22 cellular contexts compared by ENCODE assay signal in genomic region chr6:93235775-93236174, GRCh38.
"Had no signal": no experiment of that assay in that cellular context is flagged by ENCODE, and none has a peak within 500 bp of the region (broad histone marks: within the 10 kb centered on the region; RNA-seq: fewer than 3 reads in every experiment).

No MANE protein-coding gene starts in this region.

- H3K4me3 ChIP-seq: colonic mucosa, esophagus muscularis mucosa, gastroesophageal sphincter, heart left ventricle, hepatocyte, lung, pancreas, right lobe of liver, thoracic aorta, tibial nerve, upper lobe of left lung had no signal

- H3K79me2 ChIP-seq: hepatocyte had no signal

- H3K27me3 ChIP-seq: colonic mucosa, esophagus muscularis mucosa, foreskin keratinocyte, gastroesophageal sphincter, heart left ventricle, hepatocyte, neutrophil, pancreas, right lobe of liver, tibial nerve, upper lobe of left lung had no signal

- H3K4me1 ChIP-seq: colonic mucosa, foreskin keratinocyte, heart left ventricle, pancreas, right lobe of liver, tibial nerve, upper lobe of left lung had no signal

- H3K36me3 ChIP-seq: colonic mucosa, esophagus muscularis mucosa, gastroesophageal sphincter, heart left ventricle, neutrophil, pancreas, right lobe of liver, thoracic aorta, tibial nerve, upper lobe of left lung had no signal

- H3K27ac ChIP-seq: colonic mucosa, foreskin keratinocyte, heart left ventricle, hepatocyte, neutrophil, pancreas, right lobe of liver, thoracic aorta, tibial nerve, upper lobe of left lung had no signal

- ATAC-seq: foreskin keratinocyte; gastroesophageal sphincter; heart left ventricle; left lobe of liver; naive thymus-derived CD8-positive, alpha-beta T cell; pancreas; right lobe of liver; stimulated activated naive B cell treated with anti-CD40 and anti-IgM and Interleukin-4, amounts not matched to agents 10 μg/mL and 1 μg/mL and 100 μg/mL, for 72 hours had no signal

- DNase-seq: colonic mucosa; effector CD8-positive, alpha-beta T cell; foreskin keratinocyte; heart left ventricle; kidney; midbrain; naive thymus-derived CD8-positive, alpha-beta T cell; pancreas; right lobe of liver; small intestine; stimulated activated CD4-positive, alpha-beta T cell treated with anti-CD3 and anti-CD28 coated beads, Interleukin-15, amount 100 ng/mL, for 24 hours; stimulated activated CD4-positive, alpha-beta T cell treated with anti-CD3 and anti-CD28 coated beads, Interleukin-2, amount 100 ng/mL, for 48 hours; stimulated activated naive B cell treated with anti-CD40 and anti-IgM and Interleukin-4, amounts not matched to agents 10 μg/mL and 1 μg/mL and 100 μg/mL, for 72 hours; upper lobe of left lung had no signal

- H3K4me2 ChIP-seq: hepatocyte had no signal
